In the genomic region with DNA sequence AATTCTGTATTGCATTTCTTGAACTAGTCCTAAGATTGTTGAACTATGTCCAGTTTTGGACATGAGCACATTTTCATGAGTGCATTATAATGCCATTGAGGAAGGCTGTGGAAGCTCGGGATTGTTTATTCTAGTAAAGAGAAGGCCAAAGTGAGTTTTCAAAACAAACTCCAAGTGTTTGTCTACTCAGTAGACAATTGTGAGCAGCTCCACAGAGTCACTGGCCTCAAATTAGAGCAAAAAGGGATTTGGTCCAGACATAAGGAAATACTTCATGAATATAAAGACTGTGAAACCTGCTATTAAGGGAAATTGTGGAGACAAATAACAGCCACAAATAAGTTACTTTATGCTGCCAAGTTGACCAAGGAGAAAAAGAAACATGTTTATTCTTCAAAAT, we compare ENCODE assay signal across 7 cellular contexts.
"Had no signal": no experiment of that assay in that cellular context is flagged by ENCODE, and none has a peak within 500 bp of the region (broad histone marks: within the 10 kb centered on the region; RNA-seq: fewer than 3 reads in every experiment).

No MANE protein-coding gene starts in this region.

- DNase-seq: H9, HCEC 1CT, IMR-90 had no signal

- H3K4me2 ChIP-seq: GM23338 had no signal

- FAIRE-seq: H1, H54, HTR-8/SVneo had no signal

- H2AFZ ChIP-seq: GM23338 had no signal

- H3K4me3 ChIP-seq: GM23338 had no signal
